1 cellular context compared by ENCODE assay signal in the genomic region with DNA sequence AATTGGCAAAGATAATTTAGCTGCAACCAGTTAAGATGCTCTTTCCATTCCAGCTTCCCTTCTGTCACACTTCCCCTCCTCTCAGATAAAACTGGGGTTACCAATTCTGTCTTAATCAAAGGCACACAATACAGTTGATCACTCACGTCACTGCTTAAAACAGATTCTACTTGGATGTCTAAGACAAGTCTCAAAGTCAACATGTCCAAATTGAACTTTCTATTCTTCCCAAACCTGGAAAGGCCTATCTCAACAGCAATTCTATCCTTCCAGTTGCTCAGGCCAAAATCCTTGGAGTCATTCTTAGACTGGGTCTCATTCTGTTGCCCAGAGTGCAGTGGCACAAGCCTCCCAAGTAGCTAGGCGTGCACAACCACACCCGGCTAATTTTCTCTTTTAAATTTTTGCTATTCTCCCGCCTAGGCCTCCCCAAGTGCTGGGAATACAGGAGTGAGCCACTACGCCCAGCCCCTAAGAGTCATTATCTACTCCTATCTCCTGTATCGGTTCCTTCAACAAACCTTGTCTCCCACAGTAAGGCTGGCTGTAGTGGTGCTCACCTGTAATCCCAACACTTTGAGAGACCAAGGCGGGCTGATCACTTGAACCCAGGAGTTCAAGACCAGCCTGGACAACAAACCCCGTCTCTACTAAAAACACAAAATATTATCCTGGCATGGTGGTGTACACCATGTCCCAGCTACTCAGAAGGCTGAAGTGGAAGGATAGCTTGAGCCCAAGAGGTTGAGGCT.
TF ChIP-seq lines count a peak whose summit lies in the region.

No MANE protein-coding gene starts in this region.

TF ChIP-seq in GM23338, 12 proteins besides CTCF, POLR2A, EP300 and RAD21 (continued from another document):
- TF ChIP-seq, protein P1, sequence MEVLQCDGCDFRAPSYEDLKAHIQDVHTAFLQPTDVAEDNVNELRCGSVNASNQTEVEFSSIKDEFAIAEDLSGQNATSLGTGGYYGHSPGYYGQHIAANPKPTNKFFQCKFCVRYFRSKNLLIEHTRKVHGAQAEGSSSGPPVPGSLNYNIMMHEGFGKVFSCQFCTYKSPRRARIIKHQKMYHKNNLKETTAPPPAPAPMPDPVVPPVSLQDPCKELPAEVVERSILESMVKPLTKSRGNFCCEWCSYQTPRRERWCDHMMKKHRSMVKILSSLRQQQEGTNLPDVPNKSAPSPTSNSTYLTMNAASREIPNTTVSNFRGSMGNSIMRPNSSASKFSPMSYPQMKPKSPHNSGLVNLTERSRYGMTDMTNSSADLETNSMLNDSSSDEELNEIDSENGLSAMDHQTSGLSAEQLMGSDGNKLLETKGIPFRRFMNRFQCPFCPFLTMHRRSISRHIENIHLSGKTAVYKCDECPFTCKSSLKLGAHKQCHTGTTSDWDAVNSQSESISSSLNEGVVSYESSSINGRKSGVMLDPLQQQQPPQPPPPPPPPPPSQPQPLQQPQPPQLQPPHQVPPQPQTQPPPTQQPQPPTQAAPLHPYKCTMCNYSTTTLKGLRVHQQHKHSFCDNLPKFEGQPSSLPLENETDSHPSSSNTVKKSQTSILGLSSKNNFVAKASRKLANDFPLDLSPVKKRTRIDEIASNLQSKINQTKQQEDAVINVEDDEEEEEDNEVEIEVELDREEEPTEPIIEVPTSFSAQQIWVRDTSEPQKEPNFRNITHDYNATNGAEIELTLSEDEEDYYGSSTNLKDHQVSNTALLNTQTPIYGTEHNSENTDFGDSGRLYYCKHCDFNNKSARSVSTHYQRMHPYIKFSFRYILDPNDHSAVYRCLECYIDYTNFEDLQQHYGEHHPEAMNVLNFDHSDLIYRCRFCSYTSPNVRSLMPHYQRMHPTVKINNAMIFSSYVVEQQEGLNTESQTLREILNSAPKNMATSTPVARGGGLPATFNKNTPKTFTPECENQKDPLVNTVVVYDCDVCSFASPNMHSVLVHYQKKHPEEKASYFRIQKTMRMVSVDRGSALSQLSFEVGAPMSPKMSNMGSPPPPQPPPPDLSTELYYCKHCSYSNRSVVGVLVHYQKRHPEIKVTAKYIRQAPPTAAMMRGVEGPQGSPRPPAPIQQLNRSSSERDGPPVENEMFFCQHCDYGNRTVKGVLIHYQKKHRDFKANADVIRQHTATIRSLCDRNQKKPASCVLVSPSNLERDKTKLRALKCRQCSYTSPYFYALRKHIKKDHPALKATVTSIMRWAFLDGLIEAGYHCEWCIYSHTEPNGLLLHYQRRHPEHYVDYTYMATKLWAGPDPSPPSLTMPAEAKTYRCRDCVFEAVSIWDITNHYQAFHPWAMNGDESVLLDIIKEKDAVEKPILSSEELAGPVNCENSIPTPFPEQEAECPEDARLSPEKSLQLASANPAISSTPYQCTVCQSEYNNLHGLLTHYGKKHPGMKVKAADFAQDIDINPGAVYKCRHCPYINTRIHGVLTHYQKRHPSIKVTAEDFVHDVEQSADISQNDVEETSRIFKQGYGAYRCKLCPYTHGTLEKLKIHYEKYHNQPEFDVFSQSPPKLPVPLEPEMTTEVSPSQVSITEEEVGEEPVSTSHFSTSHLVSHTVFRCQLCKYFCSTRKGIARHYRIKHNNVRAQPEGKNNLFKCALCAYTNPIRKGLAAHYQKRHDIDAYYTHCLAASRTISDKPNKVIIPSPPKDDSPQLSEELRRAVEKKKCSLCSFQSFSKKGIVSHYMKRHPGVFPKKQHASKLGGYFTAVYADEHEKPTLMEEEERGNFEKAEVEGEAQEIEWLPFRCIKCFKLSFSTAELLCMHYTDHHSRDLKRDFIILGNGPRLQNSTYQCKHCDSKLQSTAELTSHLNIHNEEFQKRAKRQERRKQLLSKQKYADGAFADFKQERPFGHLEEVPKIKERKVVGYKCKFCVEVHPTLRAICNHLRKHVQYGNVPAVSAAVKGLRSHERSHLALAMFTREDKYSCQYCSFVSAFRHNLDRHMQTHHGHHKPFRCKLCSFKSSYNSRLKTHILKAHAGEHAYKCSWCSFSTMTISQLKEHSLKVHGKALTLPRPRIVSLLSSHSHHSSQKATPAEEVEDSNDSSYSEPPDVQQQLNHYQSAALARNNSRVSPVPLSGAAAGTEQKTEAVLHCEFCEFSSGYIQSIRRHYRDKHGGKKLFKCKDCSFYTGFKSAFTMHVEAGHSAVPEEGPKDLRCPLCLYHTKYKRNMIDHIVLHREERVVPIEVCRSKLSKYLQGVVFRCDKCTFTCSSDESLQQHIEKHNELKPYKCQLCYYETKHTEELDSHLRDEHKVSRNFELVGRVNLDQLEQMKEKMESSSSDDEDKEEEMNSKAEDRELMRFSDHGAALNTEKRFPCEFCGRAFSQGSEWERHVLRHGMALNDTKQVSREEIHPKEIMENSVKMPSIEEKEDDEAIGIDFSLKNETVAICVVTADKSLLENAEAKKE (CRISPR knock-in tag; IDR thresholded peaks at IDR 0.05): no peak
- TF ChIP-seq ZNF114 (CRISPR knock-in tag; IDR thresholded peaks at IDR 0.05): no peak
- no peak; the same call in 1 of the 2 replicates for TF ChIP-seq POLR2AphosphoS5 (IDR thresholded peaks at IDR 0.05; ENCODE audit: low read depth)
- TF ChIP-seq JUNB (IDR thresholded peaks at IDR 0.05; ENCODE audit: unreplicated experiment): no peak
- TF ChIP-seq, protein P2, sequence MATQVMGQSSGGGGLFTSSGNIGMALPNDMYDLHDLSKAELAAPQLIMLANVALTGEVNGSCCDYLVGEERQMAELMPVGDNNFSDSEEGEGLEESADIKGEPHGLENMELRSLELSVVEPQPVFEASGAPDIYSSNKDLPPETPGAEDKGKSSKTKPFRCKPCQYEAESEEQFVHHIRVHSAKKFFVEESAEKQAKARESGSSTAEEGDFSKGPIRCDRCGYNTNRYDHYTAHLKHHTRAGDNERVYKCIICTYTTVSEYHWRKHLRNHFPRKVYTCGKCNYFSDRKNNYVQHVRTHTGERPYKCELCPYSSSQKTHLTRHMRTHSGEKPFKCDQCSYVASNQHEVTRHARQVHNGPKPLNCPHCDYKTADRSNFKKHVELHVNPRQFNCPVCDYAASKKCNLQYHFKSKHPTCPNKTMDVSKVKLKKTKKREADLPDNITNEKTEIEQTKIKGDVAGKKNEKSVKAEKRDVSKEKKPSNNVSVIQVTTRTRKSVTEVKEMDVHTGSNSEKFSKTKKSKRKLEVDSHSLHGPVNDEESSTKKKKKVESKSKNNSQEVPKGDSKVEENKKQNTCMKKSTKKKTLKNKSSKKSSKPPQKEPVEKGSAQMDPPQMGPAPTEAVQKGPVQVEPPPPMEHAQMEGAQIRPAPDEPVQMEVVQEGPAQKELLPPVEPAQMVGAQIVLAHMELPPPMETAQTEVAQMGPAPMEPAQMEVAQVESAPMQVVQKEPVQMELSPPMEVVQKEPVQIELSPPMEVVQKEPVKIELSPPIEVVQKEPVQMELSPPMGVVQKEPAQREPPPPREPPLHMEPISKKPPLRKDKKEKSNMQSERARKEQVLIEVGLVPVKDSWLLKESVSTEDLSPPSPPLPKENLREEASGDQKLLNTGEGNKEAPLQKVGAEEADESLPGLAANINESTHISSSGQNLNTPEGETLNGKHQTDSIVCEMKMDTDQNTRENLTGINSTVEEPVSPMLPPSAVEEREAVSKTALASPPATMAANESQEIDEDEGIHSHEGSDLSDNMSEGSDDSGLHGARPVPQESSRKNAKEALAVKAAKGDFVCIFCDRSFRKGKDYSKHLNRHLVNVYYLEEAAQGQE (IDR thresholded peaks at IDR 0.05; ENCODE audit: unreplicated experiment): no peak
- no peak for TF ChIP-seq STAT1 (IDR thresholded peaks at IDR 0.05; ENCODE audit: unreplicated experiment)
